8 cellular contexts compared by ENCODE assay signal in genomic region chr5:157859227-157859575, GRCh38. TPM values are rescaled to one million over a fixed set of nuclear protein-coding genes. Genes with fewer than 3 reads are reported as not detected.
DNase-seq lines count a peak whose midpoint lies in the region; ATAC-seq, FAIRE-seq and TF ChIP-seq lines count a peak whose summit lies in the region.

No MANE protein-coding gene starts in this region.

- H3K79me2 ChIP-seq in mammary epithelial cell (ENCODE audit: insufficient read depth, low read length) = peaks cover 48% of the 10 kb centered on the region

- H3K4me3 ChIP-seq in heart right ventricle (peak overlapping the region; percentile 60 to 97 (median 86)), mammary epithelial cell (replicated peaks in 1 of 3; ENCODE audit: insufficient read depth in 1 of 3, low read depth in 2 of 3, low read length in 3 of 3) (peak overlapping the region; percentile 94 to 99 (median 97)), mucosa of descending colon (peak overlapping the region; percentile 83), aorta (ENCODE audit: low read length in 2 of 2) (peak overlapping the region; percentile 48 to 92)

- H3K4me1 ChIP-seq in heart right ventricle (peaks cover 0 to 45% (median 37%) of the 10 kb centered on the region in 9 donors), mammary epithelial cell (ENCODE audit: insufficient read depth, low read length) (peaks cover 7% of the 10 kb centered on the region), mucosa of descending colon (ENCODE audit: low read depth) (peaks cover 13% of the 10 kb centered on the region), aorta (ENCODE audit: control insufficient read depth in 1 of 2, insufficient read depth in 2 of 2, low read length in 2 of 2) (no peaks in the 10 kb centered on the region)

- intact Hi-C loops in heart right ventricle (cut with DNase I) = loop anchor here in 9 of 10 donors (2.0 to 10.0 kb wide), 10 partner anchors 37 to 138 kb away; no protein-coding TSS in a partner anchor
- intact Hi-C loops in left ventricle myocardium superior (cut with micrococcal nuclease) = no loop called here
- intact Hi-C loops in mammary epithelial cell (cut with micrococcal nuclease) = loop anchor here (1.0 to 10.0 kb wide), 4 partner anchors 12 to 1246 kb away; no protein-coding TSS in a partner anchor
- intact Hi-C loops in mucosa of descending colon (cut with DNase I, micrococcal nuclease) = no loop called here
- intact Hi-C loops in aorta (cut with DNase I) = loop anchor here (5.0 to 10.0 kb wide), 4 partner anchors 86 to 1276 kb away; no protein-coding TSS in a partner anchor

- BruUV-seq in mammary epithelial cell (replicated peaks; lab: Mats Ljungman, UMichigan) = no TSS peak

- H3K27me3 ChIP-seq in heart right ventricle = no peaks in the 10 kb centered on the region
- no peaks in the 10 kb centered on the region for H3K27me3 ChIP-seq in mammary epithelial cell (ENCODE audit: insufficient read depth, low read length)
- H3K27me3 ChIP-seq in aorta (ENCODE audit: control insufficient read depth in 1 of 2, insufficient read depth in 2 of 2, low read length in 1 of 2) = no peaks in the 10 kb centered on the region

- H3K9me3 ChIP-seq in heart right ventricle (no peaks in the 10 kb centered on the region), mammary epithelial cell (replicated peaks; ENCODE audit: insufficient read depth, low read length) (no peaks in the 10 kb centered on the region), mucosa of descending colon (no peaks in the 10 kb centered on the region), aorta (ENCODE audit: control insufficient read depth, low read length) (no peaks in the 10 kb centered on the region)

- dilution Hi-C loops in mammary epithelial cell (cut with HindIII; ENCODE audit: low sequenced_read_pairs) = no loop called here

- in situ Hi-C loops in mammary epithelial cell (cut with MboI; ENCODE audit: low sequenced_read_pairs in 2 of 2) = no loop called here

- CTCF ChIA-PET in mammary epithelial cell (lab: Charles Lee; ENCODE audit: low non-redundant PET) = interaction anchor here (0.7 kb wide), 1 partner anchor 1388 kb away, joined by 4 read pairs; no protein-coding TSS in a partner anchor

- H3K27ac ChIP-seq in heart right ventricle (peak overlapping the region in 9 of 10 donors; percentile 81 to 93 (median 91)), mammary epithelial cell (ENCODE audit: insufficient read depth, low read depth, low read length) (no peak overlapping the region), aorta (ENCODE audit: low read depth in 1 of 2, low read length in 2 of 2) (no peak overlapping the region)

- H4K20me1 ChIP-seq in mammary epithelial cell (ENCODE audit: insufficient read depth, low read length) = no peaks in the 10 kb centered on the region

- TF ChIP-seq CTCF in heart right ventricle (IDR thresholded peaks at IDR 0.05) = no peak
- TF ChIP-seq CTCF in mammary epithelial cell (conservative IDR thresholded peaks at IDR 0.05 in 1 of 2, IDR thresholded peaks at IDR 0.05 in 1 of 2; ENCODE audit: extremely low read depth in 1 of 2, insufficient read depth in 1 of 2, low read depth in 1 of 2, low read length in 2 of 2) = no peak
- TF ChIP-seq CTCF in mucosa of descending colon (IDR thresholded peaks at IDR 0.05) = no peak

- peak overlapping the region; percentile 84 for H2AFZ ChIP-seq in mammary epithelial cell (ENCODE audit: low read depth, low read length)

- no peak overlapping the region for H3K9ac ChIP-seq in mammary epithelial cell (ENCODE audit: insufficient read depth, low read length)

- H3K4me2 ChIP-seq in mammary epithelial cell (ENCODE audit: insufficient read depth, low read depth, low read length) = peak overlapping the region; percentile 90

- H3K36me3 ChIP-seq in heart right ventricle (no peaks in the 10 kb centered on the region), mammary epithelial cell (ENCODE audit: insufficient read depth, low read length) (no peaks in the 10 kb centered on the region), mucosa of descending colon (ENCODE audit: low read depth) (no peaks in the 10 kb centered on the region), aorta (ENCODE audit: control insufficient read depth in 1 of 2, insufficient read depth in 2 of 2, low read length in 1 of 2) (no peaks in the 10 kb centered on the region)

- no peak for DNase-seq in heart right ventricle
- no peak for DNase-seq in left ventricle myocardium superior
- no peak for DNase-seq in mammary epithelial cell
- no peak for DNase-seq in mucosa of descending colon
- DNase-seq in aorta = no peak
- DNase-seq in NCI-H510A (lab: John Stamatoyannopoulos, UW) = no peak
- DNase-seq in HTR-8/SVneo (ENCODE audit: insufficient read length, low spot score) = no peak

- ATAC-seq in heart right ventricle = no peak
- ATAC-seq in left ventricle myocardium superior = no peak
- ATAC-seq in mucosa of descending colon = no peak
- ATAC-seq in aorta (ENCODE audit: low FRiP score) = no peak
- ATAC-seq in GM19463 (IDR thresholded peaks at IDR 0.05; ENCODE audit: unreplicated experiment) = no peak

- 36% methylated on average over 10 of the region's 10 CpGs for WGBS in heart right ventricle, 2 donors
- WGBS in mammary epithelial cell (ENCODE audit: low coverage, missing lambda C conversion rate) = 72% methylated on average over 3 of the region's 10 CpGs
- 31 to 33% methylated on average over 10 of the region's 10 CpGs for WGBS in aorta, 2 donors

- no peak for FAIRE-seq in HTR-8/SVneo (lab: Jason Lieb, UNC)

RNA-seq across cellular contexts. Expression of gene CLINT1, which starts 0.3 kb away (rescaled TPM):
- total RNA-seq in heart right ventricle = 10 to 100 TPM; 44.4 to 54.7 (median 52.0) TPM
- 10 to 100 TPM; 15.1 to 21.5 TPM for polyA plus RNA-seq in heart right ventricle
- total RNA-seq in left ventricle myocardium superior = 51.9 TPM
- total RNA-seq in mammary epithelial cell = 100 to 1,000 TPM in 1 of 2 donors, 10 to 100 TPM in 1; 77.2 to 127 TPM
- 97.7 TPM for polyA plus RNA-seq in mammary epithelial cell
- polyA minus RNA-seq in mammary epithelial cell = 188 TPM
- 100 to 1,000 TPM in 2 of 3 donors, 10 to 100 TPM in 1; 90.8 to 131 (median 127) TPM for total RNA-seq in mucosa of descending colon
- total RNA-seq in aorta = 10 to 100 TPM; 57.1 to 60.9 TPM
- 10 to 100 TPM; 31.7 to 31.9 TPM for polyA plus RNA-seq in aorta

Comparison
In these comparisons a context has a peak if more than half of its experiments do, and no peak if none do; other contexts are left out.
1. intact Hi-C loops: an anchor here in heart right ventricle (2.0 to 10.0 kb wide), mammary epithelial cell (1.0 to 10.0 kb wide) and aorta (5.0 to 10.0 kb wide); none called in left ventricle myocardium superior and mucosa of descending colon.
2. H3K27ac ChIP-seq: peak in heart right ventricle (9 of 10); none in mammary epithelial cell (single experiment) and aorta (0 of 2).
3. Peak in every context shown above with its lines, with median percentiles within 50 percentile points of each other: H3K4me3 ChIP-seq.